ENCODE assay signal across 13 cellular contexts in genomic region chr1:157088607-157089006, GRCh38. TPM values are rescaled to one million over a fixed set of nuclear protein-coding genes. Genes with fewer than 3 reads are reported as not detected.
DNase-seq lines count a peak whose midpoint lies in the region; ATAC-seq and TF ChIP-seq lines count a peak whose summit lies in the region.
"Had no signal": no experiment of that assay in that cellular context is flagged by ENCODE, and none has a peak within 500 bp of the region (broad histone marks: within the 10 kb centered on the region; RNA-seq: fewer than 3 reads in every experiment).

No MANE protein-coding gene starts in this region.

- H2AFZ ChIP-seq in PC-3 (ENCODE audit: low read length), result no peak overlapping the region
- H2AFZ ChIP-seq: GM23248 had no signal

- POLR2A ChIA-PET in PC-3 (lab: Charles Lee; ENCODE audit: unreplicated experiment), result no interaction called here

- H3K79me2 ChIP-seq in PC-3 (ENCODE audit: low read length), result no peaks in the 10 kb centered on the region

- no peak overlapping the region for H3K4me3 ChIP-seq in PC-3 (ENCODE audit: low read length)
- no peak overlapping the region for H3K4me3 ChIP-seq in adipocyte (ENCODE audit: low read length)
- H3K4me3 ChIP-seq in epithelial cell of esophagus (ENCODE audit: low read length), result no peak overlapping the region
- H3K4me3 ChIP-seq: A549, GM23248 had no signal

- H3F3A ChIP-seq in PC-3 (ENCODE audit: low read length, unreplicated experiment), result no peaks in the 10 kb centered on the region

- no peak for TF ChIP-seq CTCF in PC-3 (conservative IDR thresholded peaks at IDR 0.05; ENCODE audit: low read depth, low read length)
- TF ChIP-seq CTCF in epithelial cell of esophagus (IDR thresholded peaks at IDR 0.05; ENCODE audit: insufficient read depth, low read depth, low read length, missing control alignments), result no peak

- H4K20me1 ChIP-seq in PC-3 (ENCODE audit: low read length), result no peaks in the 10 kb centered on the region

- H3K27me3 ChIP-seq in PC-3 (ENCODE audit: low read length) (peaks cover 5% of the 10 kb centered on the region; the same call in 1 of the 2 replicates), adipocyte (replicated peaks; ENCODE audit: control insufficient read depth, insufficient read depth, low read length) (no peaks in the 10 kb centered on the region)

- peak; percentile 25 for DNase-seq in PC-3
- DNase-seq in adipocyte (ENCODE audit: low read depth), result peak; percentile 14
- DNase-seq in epithelial cell of esophagus (ENCODE audit: low read depth), result peak; percentile 71
- DNase-seq in DMS153 (lab: John Stamatoyannopoulos, UW), result no peak
- DNase-seq: COR-L47, GF-D8, GM23248 had no signal

- no peaks in the 10 kb centered on the region for H3K9me2 ChIP-seq in PC-3 (replicated peaks; ENCODE audit: low read length)

- H3K36me3 ChIP-seq in PC-3 (ENCODE audit: low read depth, low read length) (no peaks in the 10 kb centered on the region), adipocyte (ENCODE audit: control insufficient read depth, insufficient read depth, low read length, severe bottlenecking) (no peaks in the 10 kb centered on the region)

- H3K27ac ChIP-seq in PC-3 (ENCODE audit: low read length), result no peak overlapping the region
- H3K27ac ChIP-seq: A549, GM23248, HL-60 had no signal

- peak; percentile 5; the same call in 1 of the 2 replicates for ATAC-seq in PC-3
- ATAC-seq in GM21723 (IDR thresholded peaks at IDR 0.05; ENCODE audit: unreplicated experiment), result no peak
- no peak for ATAC-seq in HG02981 (IDR thresholded peaks at IDR 0.05; ENCODE audit: unreplicated experiment)
- ATAC-seq: A549; CD8-positive, alpha-beta T cell; HCT116 had no signal

- CTCF ChIA-PET in PC-3 (lab: Charles Lee), result no interaction called here

- no peaks in the 10 kb centered on the region for H3K9me3 ChIP-seq in PC-3 (ENCODE audit: low read length)
- no peaks in the 10 kb centered on the region for H3K9me3 ChIP-seq in adipocyte (ENCODE audit: control insufficient read depth, low read length)
- H3K9me3 ChIP-seq: A549 had no signal

- intact Hi-C loops in PC-3 (cut with micrococcal nuclease), result no loop called here

- H3K4me1 ChIP-seq in PC-3 (ENCODE audit: insufficient read depth, low read length) (0 out of 2 replicates have a peak, but pooled peaks cover 3% of the 10 kb centered on the region), adipocyte (ENCODE audit: control insufficient read depth, insufficient read depth, low read length) (peaks cover 34% of the 10 kb centered on the region)
- H3K4me1 ChIP-seq: A549 had no signal

- no peak overlapping the region for H3K9ac ChIP-seq in PC-3 (ENCODE audit: low read length)
- no peak overlapping the region for H3K9ac ChIP-seq in adipocyte (ENCODE audit: low read length)
- H3K9ac ChIP-seq: GM23248 had no signal

- BruUV-seq in PC-3 (replicated peaks; lab: Mats Ljungman, UMichigan), result no TSS peak

- H3K4me2 ChIP-seq in PC-3 (ENCODE audit: low read length), result no peak overlapping the region
- H3K4me2 ChIP-seq: A549 had no signal

RNA-seq across cellular contexts. Expression of gene ETV3L, which starts 11.0 kb away (rescaled TPM):
- not detected in 2 replicates for total RNA-seq in PC-3 (2014; rRNA removed)
- total RNA-seq: CD8-positive, alpha-beta T cell; GM23248 had no signal

RNA-seq across cellular contexts. Expression of gene ARHGEF11, which starts 43.1 kb away (rescaled TPM):
- 31.1 and 43.9 TPM in 2 replicates for total RNA-seq in PC-3 (2014; rRNA removed)

RNA-seq across cellular contexts. Expression of gene ETV3, which starts 49.6 kb away (rescaled TPM):
- total RNA-seq in PC-3 (2014; rRNA removed), result 10.1 and 12.2 TPM in 2 replicates
